ENCODE assay signal across 18 cellular contexts in the genomic region with DNA sequence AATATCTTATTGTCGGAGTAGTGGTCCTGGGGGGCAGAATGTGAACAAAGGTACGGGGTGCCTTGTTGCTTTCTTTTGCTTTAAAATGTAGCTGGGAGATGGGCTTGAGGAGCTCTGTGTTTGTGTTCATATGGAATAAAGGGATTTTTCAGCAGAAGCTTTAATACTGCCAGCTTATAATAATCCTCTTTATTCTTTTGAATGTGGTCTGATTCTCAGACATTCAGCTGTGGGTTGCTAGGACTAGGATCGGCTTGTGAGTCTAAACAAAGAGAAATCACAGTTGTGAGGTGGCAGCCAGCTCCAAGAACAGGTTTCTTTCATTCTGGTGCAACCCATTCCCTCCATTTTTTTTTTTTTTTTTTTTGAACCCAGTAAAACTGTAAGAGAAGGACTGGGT.
"Had no signal": no experiment of that assay in that cellular context is flagged by ENCODE, and none has a peak within 500 bp of the region (broad histone marks: within the 10 kb centered on the region; RNA-seq: fewer than 3 reads in every experiment).

No MANE protein-coding gene starts in this region.

- ATAC-seq: activated CD4-positive, alpha-beta T cell treated with anti-CD3 and anti-CD28 coated beads for 36 hours; activated naive CD4-positive, alpha-beta T cell treated with anti-CD3 and anti-CD28 coated beads, Interleukin-2, amount 50 U/mL, for 72 hours; foreskin keratinocyte; left lobe of liver; psoas muscle; right lobe of liver; stimulated activated memory B cell treated with anti-CD40 and anti-IgM and Interleukin-4, amounts not matched to agents 10 μg/mL and 1 μg/mL and 100 μg/mL, for 72 hours; WTC11 had no signal

- H3K4me3 ChIP-seq: cardiac muscle cell, lung, psoas muscle, right lobe of liver, thyroid gland, uterus had no signal

- H3K27me3 ChIP-seq: cardiac muscle cell, foreskin keratinocyte, right lobe of liver, thyroid gland, uterus had no signal

- H3K4me1 ChIP-seq: foreskin keratinocyte, psoas muscle, right lobe of liver, thyroid gland, uterus had no signal

- DNase-seq: activated CD4-positive, alpha-beta T cell treated with anti-CD3 and anti-CD28 coated beads for 36 hours; activated CD4-positive, alpha-beta T cell treated with anti-CD3 and anti-CD28 coated beads, Interleukin-2, amount 50 U/mL, for 48 hours; activated gamma-delta T cell treated with Interleukin-2 at 50 U/mL for 16 hours; foreskin keratinocyte; right lobe of liver; small intestine; stimulated activated CD4-positive, alpha-beta T cell treated with anti-CD3 and anti-CD28 coated beads, Interleukin-4, amount 100 ng/mL, for 1 hour; SW 1271; T-helper 2 cell; thyroid gland; uterus had no signal

- H3K27ac ChIP-seq: cardiac muscle cell, foreskin keratinocyte, psoas muscle, right lobe of liver, thyroid gland, uterus had no signal

- H3K36me3 ChIP-seq: uterus had no signal

- H3K9me3 ChIP-seq: psoas muscle, right lobe of liver, thyroid gland, uterus had no signal
